Comparison of ENCODE assay signal across 22 cellular contexts in genomic region chr10:494149-494542, GRCh38.
"Had no signal": no experiment of that assay in that cellular context is flagged by ENCODE, and none has a peak within 500 bp of the region (broad histone marks: within the 10 kb centered on the region; RNA-seq: fewer than 3 reads in every experiment).

No MANE protein-coding gene starts in this region.

- DNase-seq: activated CD4-positive, alpha-beta T cell treated with anti-CD3 and anti-CD28 coated beads for 48 hours; activated CD4-positive, alpha-beta T cell treated with anti-CD3 and anti-CD28 coated beads, Interleukin-2, amount 50 U/mL, for 48 hours; activated CD8-positive, alpha-beta memory T cell treated with anti-CD3 and anti-CD28 coated beads for 24 hours; activated gamma-delta T cell treated with Interleukin-2 at 50 U/mL for 16 hours; activated naive CD4-positive, alpha-beta T cell treated with anti-CD3 and anti-CD28 coated beads, Interleukin-2, amount 50 U/mL, for 16 hours; amniotic stem cell; central memory CD4-positive, alpha-beta T cell; endodermal cell; foreskin melanocyte; midbrain; natural killer cell; retina; stimulated activated CD4-positive, alpha-beta T cell treated with anti-CD3 and anti-CD28 coated beads, Interleukin-15, amount 100 ng/mL, for 24 hours; stimulated activated CD4-positive, alpha-beta T cell treated with anti-CD3 and anti-CD28 coated beads, Interleukin-2, amount 100 ng/mL, for 24 hours; stimulated activated naive CD4-positive, alpha-beta T cell; T-helper 9 cell had no signal

- H3K9me3 Mint-ChIP-seq: dendritic cell treated with granulocyte-macrophage colony-stimulating factor and Interleukin-4, amounts not matched to agents 40 ng/mL and 50 ng/mL, for 4 days; endodermal cell; natural killer cell; T-helper 1 cell treated with Interleukin-12 subunit alpha and Interleukin-12 subunit beta and Interleukin-4 antibody, amounts not matched to agents 30 μg/mL and 1 μg/mL, for 36 hours had no signal

- H3K4me3 ChIP-seq: smooth muscle cell, tibial nerve had no signal

- H3K9me3 ChIP-seq: tibial nerve had no signal

- H3K27ac Mint-ChIP-seq: dendritic cell treated with granulocyte-macrophage colony-stimulating factor and Interleukin-4, amounts not matched to agents 40 ng/mL and 50 ng/mL, for 4 days; endodermal cell; natural killer cell; T-helper 1 cell treated with Interleukin-12 subunit alpha and Interleukin-12 subunit beta and Interleukin-4 antibody, amounts not matched to agents 30 μg/mL and 1 μg/mL, for 36 hours had no signal

- H3K4me3 Mint-ChIP-seq: dendritic cell treated with granulocyte-macrophage colony-stimulating factor and Interleukin-4, amounts not matched to agents 40 ng/mL and 50 ng/mL, for 4 days; endodermal cell; natural killer cell; T-helper 1 cell treated with Interleukin-12 subunit alpha and Interleukin-12 subunit beta and Interleukin-4 antibody, amounts not matched to agents 30 μg/mL and 1 μg/mL, for 36 hours had no signal

- H3K27me3 ChIP-seq: tibial nerve had no signal

- H3K36me3 Mint-ChIP-seq: natural killer cell had no signal

- H3K36me3 ChIP-seq: tibial nerve had no signal

- H3K27ac ChIP-seq: tibial nerve, VCaP had no signal

- ATAC-seq: esophagus mucosa, natural killer cell had no signal
